1 cellular context compared by ENCODE assay signal in genomic region chr19:49498475-49498874, GRCh38.
TF ChIP-seq lines count a peak whose summit lies in the region.

No MANE protein-coding gene starts in this region.

TF ChIP-seq in H1, 55 proteins besides CTCF, POLR2A, EP300 and RAD21:
- TF ChIP-seq CHD2 (IDR thresholded peaks at IDR 0.05; ENCODE audit: low read length) (no peak), ASH2L (IDR thresholded peaks at IDR 0.05; ENCODE audit: low read length) (no peak), POLR2AphosphoS5 (IDR thresholded peaks at IDR 0.05; ENCODE audit: low read depth, low read length) (peak; percentile 14), SP4 (IDR thresholded peaks at IDR 0.05; ENCODE audit: low read length) (no peak)
